Comparison of ENCODE assay signal across 1 cellular context in the genomic region with DNA sequence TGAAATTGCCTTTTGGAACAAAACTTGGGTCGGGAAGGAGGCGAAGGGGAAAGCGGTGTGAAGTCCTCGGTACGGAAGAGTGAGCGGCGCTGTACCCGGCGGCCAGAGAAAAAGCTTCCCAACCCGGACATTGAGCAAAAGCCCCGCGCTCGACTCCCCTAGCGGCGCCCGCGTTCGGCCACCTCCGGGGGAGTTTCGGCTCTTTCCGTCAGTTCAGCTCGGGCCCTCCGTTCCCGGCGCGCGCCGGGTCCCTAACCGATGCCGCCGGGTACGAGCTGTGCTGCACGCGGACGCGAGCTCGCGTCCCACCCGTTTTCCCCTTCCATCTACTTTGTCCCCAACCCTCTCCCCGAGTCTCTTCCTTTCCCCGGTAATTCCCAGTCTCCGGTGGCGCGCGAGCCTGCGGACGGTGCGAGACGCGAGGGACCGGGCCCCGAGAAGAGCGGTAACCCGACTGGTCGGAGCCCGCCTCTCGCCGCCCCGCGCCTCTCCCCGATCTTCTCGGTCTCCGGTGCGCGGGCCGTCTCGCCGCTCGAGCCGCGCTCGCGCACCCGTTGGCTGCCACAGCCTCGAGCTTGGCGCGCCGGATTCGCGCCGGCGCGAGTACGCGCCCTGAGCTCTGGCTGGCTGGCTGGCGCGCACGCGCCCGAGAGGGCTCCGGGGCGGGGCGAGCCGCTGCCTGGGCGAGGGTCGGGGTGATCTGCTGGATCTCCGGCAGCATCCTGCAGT.
A peak's percentile ranks its signal among the peaks of the same experiment; 100 is the strongest.
TF ChIP-seq lines count a peak whose summit lies in the region.

No MANE protein-coding gene starts in this region.

TF ChIP-seq in K562, 482 proteins besides CTCF, POLR2A, EP300 and RAD21 (continued from another document and continues in another):
- no peak for TF ChIP-seq ZNF518B (CRISPR knock-in tag; IDR thresholded peaks at IDR 0.05)
- no peak for TF ChIP-seq PRMT5 (CRISPR knock-in tag; IDR thresholded peaks at IDR 0.05)
- no peak for TF ChIP-seq ZNF384 (IDR thresholded peaks at IDR 0.05; ENCODE audit: low read depth, low read length)
- TF ChIP-seq, protein P1, sequence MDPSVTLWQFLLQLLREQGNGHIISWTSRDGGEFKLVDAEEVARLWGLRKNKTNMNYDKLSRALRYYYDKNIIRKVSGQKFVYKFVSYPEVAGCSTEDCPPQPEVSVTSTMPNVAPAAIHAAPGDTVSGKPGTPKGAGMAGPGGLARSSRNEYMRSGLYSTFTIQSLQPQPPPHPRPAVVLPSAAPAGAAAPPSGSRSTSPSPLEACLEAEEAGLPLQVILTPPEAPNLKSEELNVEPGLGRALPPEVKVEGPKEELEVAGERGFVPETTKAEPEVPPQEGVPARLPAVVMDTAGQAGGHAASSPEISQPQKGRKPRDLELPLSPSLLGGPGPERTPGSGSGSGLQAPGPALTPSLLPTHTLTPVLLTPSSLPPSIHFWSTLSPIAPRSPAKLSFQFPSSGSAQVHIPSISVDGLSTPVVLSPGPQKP (CRISPR knock-in tag; IDR thresholded peaks at IDR 0.05): no peak
- no peak for TF ChIP-seq MAFK (IDR thresholded peaks at IDR 0.05; ENCODE audit: low read length)
- no peak for TF ChIP-seq ZNF143 (CRISPR knock-in tag; IDR thresholded peaks at IDR 0.05)
- peak; percentile 91 for TF ChIP-seq SMAD4 (CRISPR knock-in tag; conservative IDR thresholded peaks at IDR 0.05)
- TF ChIP-seq TAF7 (tag; IDR thresholded peaks at IDR 0.05): no peak
- TF ChIP-seq HDAC1 (IDR thresholded peaks at IDR 0.05): no peak
- TF ChIP-seq ZNF408 (CRISPR knock-in tag; IDR thresholded peaks at IDR 0.05; ENCODE audit: low read depth): no peak
- TF ChIP-seq ZBED1 (IDR thresholded peaks at IDR 0.05): no peak; the same call in 1 of the 2 replicates
- TF ChIP-seq SPI1 (IDR thresholded peaks at IDR 0.05; ENCODE audit: borderline replicate concordance, low read depth, low read length): no peak; the same call in 1 of the 2 replicates
- TF ChIP-seq KLF16 (IDR thresholded peaks at IDR 0.05): no peak
- TF ChIP-seq RBM39 (optimal IDR thresholded peaks at IDR 0.05; ENCODE audit: low read depth, low read length): no peak
- no peak for TF ChIP-seq ZNF165 (CRISPR knock-in tag; IDR thresholded peaks at IDR 0.05; ENCODE audit: borderline replicate concordance)
- TF ChIP-seq RBFOX2 (IDR thresholded peaks at IDR 0.05; ENCODE audit: low read depth, low read length): peak; percentile 97
- TF ChIP-seq TARDBP (IDR thresholded peaks at IDR 0.05): peak; percentile 52; the same call in 1 of the 2 replicates
- peak; percentile 88; the same call in 1 of the 2 replicates for TF ChIP-seq CBX1 (IDR thresholded peaks at IDR 0.05; ENCODE audit: low read depth)
- TF ChIP-seq ZNF197 (CRISPR knock-in tag; IDR thresholded peaks at IDR 0.05; ENCODE audit: low read depth): peak; percentile 77; the same call in 1 of the 2 replicates
- TF ChIP-seq, protein P2, sequence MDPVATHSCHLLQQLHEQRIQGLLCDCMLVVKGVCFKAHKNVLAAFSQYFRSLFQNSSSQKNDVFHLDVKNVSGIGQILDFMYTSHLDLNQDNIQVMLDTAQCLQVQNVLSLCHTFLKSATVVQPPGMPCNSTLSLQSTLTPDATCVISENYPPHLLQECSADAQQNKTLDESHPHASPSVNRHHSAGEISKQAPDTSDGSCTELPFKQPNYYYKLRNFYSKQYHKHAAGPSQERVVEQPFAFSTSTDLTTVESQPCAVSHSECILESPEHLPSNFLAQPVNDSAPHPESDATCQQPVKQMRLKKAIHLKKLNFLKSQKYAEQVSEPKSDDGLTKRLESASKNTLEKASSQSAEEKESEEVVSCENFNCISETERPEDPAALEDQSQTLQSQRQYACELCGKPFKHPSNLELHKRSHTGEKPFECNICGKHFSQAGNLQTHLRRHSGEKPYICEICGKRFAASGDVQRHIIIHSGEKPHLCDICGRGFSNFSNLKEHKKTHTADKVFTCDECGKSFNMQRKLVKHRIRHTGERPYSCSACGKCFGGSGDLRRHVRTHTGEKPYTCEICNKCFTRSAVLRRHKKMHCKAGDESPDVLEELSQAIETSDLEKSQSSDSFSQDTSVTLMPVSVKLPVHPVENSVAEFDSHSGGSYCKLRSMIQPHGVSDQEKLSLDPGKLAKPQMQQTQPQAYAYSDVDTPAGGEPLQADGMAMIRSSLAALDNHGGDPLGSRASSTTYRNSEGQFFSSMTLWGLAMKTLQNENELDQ (CRISPR knock-in tag; IDR thresholded peaks at IDR 0.05; ENCODE audit: borderline replicate concordance): no peak
- TF ChIP-seq, protein P3, sequence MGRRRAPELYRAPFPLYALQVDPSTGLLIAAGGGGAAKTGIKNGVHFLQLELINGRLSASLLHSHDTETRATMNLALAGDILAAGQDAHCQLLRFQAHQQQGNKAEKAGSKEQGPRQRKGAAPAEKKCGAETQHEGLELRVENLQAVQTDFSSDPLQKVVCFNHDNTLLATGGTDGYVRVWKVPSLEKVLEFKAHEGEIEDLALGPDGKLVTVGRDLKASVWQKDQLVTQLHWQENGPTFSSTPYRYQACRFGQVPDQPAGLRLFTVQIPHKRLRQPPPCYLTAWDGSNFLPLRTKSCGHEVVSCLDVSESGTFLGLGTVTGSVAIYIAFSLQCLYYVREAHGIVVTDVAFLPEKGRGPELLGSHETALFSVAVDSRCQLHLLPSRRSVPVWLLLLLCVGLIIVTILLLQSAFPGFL (CRISPR knock-in tag; IDR thresholded peaks at IDR 0.05): no peak
- TF ChIP-seq ZNF717 (CRISPR knock-in tag; IDR thresholded peaks at IDR 0.05): no peak
- 0 out of 2 replicates have a peak, but pooled peaks have one; percentile 17 for TF ChIP-seq ARID1B (IDR thresholded peaks at IDR 0.05)
- TF ChIP-seq, protein P4, sequence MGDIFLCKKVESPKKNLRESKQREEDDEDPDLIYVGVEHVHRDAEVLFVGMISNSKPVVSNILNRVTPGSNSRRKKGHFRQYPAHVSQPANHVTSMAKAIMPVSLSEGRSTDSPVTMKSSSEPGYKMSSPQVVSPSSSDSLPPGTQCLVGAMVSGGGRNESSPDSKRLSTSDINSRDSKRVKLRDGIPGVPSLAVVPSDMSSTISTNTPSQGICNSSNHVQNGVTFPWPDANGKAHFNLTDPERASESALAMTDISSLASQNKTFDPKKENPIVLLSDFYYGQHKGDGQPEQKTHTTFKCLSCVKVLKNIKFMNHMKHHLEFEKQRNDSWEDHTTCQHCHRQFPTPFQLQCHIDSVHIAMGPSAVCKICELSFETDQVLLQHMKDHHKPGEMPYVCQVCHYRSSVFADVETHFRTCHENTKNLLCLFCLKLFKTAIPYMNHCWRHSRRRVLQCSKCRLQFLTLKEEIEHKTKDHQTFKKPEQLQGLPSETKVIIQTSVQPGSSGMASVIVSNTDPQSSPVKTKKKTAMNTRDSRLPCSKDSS (IDR thresholded peaks at IDR 0.05; ENCODE audit: low read depth, partially characterized antibody): no peak
- no peak for TF ChIP-seq ZNF79 (CRISPR knock-in tag; IDR thresholded peaks at IDR 0.05; ENCODE audit: low read depth)
- no peak for TF ChIP-seq ZNF699 (CRISPR knock-in tag; IDR thresholded peaks at IDR 0.05; ENCODE audit: insufficient replicate concordance)
- no peak for TF ChIP-seq MTF1 (CRISPR knock-in tag; IDR thresholded peaks at IDR 0.05; ENCODE audit: borderline replicate concordance)
- TF ChIP-seq ZHX1 (conservative IDR thresholded peaks at IDR 0.05; ENCODE audit: low read length): no peak
- TF ChIP-seq, protein P5, sequence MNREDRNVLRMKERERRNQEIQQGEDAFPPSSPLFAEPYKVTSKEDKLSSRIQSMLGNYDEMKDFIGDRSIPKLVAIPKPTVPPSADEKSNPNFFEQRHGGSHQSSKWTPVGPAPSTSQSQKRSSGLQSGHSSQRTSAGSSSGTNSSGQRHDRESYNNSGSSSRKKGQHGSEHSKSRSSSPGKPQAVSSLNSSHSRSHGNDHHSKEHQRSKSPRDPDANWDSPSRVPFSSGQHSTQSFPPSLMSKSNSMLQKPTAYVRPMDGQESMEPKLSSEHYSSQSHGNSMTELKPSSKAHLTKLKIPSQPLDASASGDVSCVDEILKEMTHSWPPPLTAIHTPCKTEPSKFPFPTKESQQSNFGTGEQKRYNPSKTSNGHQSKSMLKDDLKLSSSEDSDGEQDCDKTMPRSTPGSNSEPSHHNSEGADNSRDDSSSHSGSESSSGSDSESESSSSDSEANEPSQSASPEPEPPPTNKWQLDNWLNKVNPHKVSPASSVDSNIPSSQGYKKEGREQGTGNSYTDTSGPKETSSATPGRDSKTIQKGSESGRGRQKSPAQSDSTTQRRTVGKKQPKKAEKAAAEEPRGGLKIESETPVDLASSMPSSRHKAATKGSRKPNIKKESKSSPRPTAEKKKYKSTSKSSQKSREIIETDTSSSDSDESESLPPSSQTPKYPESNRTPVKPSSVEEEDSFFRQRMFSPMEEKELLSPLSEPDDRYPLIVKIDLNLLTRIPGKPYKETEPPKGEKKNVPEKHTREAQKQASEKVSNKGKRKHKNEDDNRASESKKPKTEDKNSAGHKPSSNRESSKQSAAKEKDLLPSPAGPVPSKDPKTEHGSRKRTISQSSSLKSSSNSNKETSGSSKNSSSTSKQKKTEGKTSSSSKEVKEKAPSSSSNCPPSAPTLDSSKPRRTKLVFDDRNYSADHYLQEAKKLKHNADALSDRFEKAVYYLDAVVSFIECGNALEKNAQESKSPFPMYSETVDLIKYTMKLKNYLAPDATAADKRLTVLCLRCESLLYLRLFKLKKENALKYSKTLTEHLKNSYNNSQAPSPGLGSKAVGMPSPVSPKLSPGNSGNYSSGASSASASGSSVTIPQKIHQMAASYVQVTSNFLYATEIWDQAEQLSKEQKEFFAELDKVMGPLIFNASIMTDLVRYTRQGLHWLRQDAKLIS (CRISPR knock-in tag; IDR thresholded peaks at IDR 0.05): no peak
- no peak for TF ChIP-seq EZH2 (IDR thresholded peaks at IDR 0.05; ENCODE audit: borderline replicate concordance, low read depth, low read length)
- no peak for TF ChIP-seq ZNF785 (CRISPR knock-in tag; IDR thresholded peaks at IDR 0.05)
- no peak for TF ChIP-seq MEF2A (IDR thresholded peaks at IDR 0.05; ENCODE audit: control insufficient read depth, low read depth, low read length)
- no peak for TF ChIP-seq OTX1 (CRISPR knock-in tag; IDR thresholded peaks at IDR 0.05)
- TF ChIP-seq ZNF311 (CRISPR knock-in tag; IDR thresholded peaks at IDR 0.05): no peak
- TF ChIP-seq CCNT2 (IDR thresholded peaks at IDR 0.05; ENCODE audit: borderline replicate concordance, extremely low read depth, insufficient read length, low read depth, low read length): peak; percentile 86
- no peak for TF ChIP-seq JUND (IDR thresholded peaks at IDR 0.05; ENCODE audit: borderline replicate concordance, low read depth, low read length)
- no peak for TF ChIP-seq JUND (tag; IDR thresholded peaks at IDR 0.05; ENCODE audit: borderline replicate concordance, low read depth, low read length)
- TF ChIP-seq PTRF (tag; IDR thresholded peaks at IDR 0.05): no peak
- TF ChIP-seq, protein P6, sequence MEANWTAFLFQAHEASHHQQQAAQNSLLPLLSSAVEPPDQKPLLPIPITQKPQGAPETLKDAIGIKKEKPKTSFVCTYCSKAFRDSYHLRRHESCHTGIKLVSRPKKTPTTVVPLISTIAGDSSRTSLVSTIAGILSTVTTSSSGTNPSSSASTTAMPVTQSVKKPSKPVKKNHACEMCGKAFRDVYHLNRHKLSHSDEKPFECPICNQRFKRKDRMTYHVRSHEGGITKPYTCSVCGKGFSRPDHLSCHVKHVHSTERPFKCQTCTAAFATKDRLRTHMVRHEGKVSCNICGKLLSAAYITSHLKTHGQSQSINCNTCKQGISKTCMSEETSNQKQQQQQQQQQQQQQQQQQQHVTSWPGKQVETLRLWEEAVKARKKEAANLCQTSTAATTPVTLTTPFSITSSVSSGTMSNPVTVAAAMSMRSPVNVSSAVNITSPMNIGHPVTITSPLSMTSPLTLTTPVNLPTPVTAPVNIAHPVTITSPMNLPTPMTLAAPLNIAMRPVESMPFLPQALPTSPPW (CRISPR knock-in tag; IDR thresholded peaks at IDR 0.05): no peak
- TF ChIP-seq ZNF655 (CRISPR knock-in tag; IDR thresholded peaks at IDR 0.05): no peak
